14 cellular contexts compared by ENCODE assay signal in genomic region chr17:76241776-76242175, GRCh38. TPM values are rescaled to one million over a fixed set of nuclear protein-coding genes. Genes with fewer than 3 reads are reported as not detected.
DNase-seq lines count a peak whose midpoint lies in the region; ATAC-seq, FAIRE-seq and TF ChIP-seq lines count a peak whose summit lies in the region.
"Had no signal": no experiment of that assay in that cellular context is flagged by ENCODE, and none has a peak within 500 bp of the region (broad histone marks: within the 10 kb centered on the region; RNA-seq: fewer than 3 reads in every experiment).

No MANE protein-coding gene starts in this region.

- CTCF ChIA-PET in activated naive CD4-positive, alpha-beta T cell treated with anti-CD3 and anti-CD28 coated beads, Interleukin-2, amount 10 ng/mL, durations not matched to agents 7 days and 5 days (lab: Charles Lee) = interaction anchor here (0.7 to 1.5 kb wide), 3 partner anchors 22 to 62 kb away, joined by 3 to 5 read pairs (median 3); no protein-coding TSS in a partner anchor
- CTCF ChIA-PET in activated CD4-positive, alpha-beta memory T cell treated with anti-CD3 and anti-CD28 coated beads for 36 hours (lab: Charles Lee) = interaction anchor here (1.1 to 1.3 kb wide), 3 partner anchors 15 to 50 kb away, joined by 3 to 4 read pairs (median 4); no protein-coding TSS in a partner anchor

- no peak overlapping the region for H3K9ac ChIP-seq in kidney (ENCODE audit: low read length in 2 of 2)

- no peak for TF ChIP-seq EP300 in stomach (IDR thresholded peaks at IDR 0.05)

- peaks cover 0 to 50% (median 9%) of the 10 kb centered on the region in 3 donors for H3K27me3 ChIP-seq in stomach
- H3K27me3 ChIP-seq: vagina had no signal

- no peaks in the 10 kb centered on the region for H3K9me3 ChIP-seq in kidney (ENCODE audit: control insufficient read depth in 1 of 2, low read length in 2 of 2)
- no peaks in the 10 kb centered on the region for H3K9me3 ChIP-seq in stomach
- H3K9me3 ChIP-seq: vagina had no signal

- H3K4me3 ChIP-seq in kidney (ENCODE audit: low read length in 2 of 2) (no peak overlapping the region), stomach (peak overlapping the region in 1 of 4 donors; percentile 74)

- peak overlapping the region; percentile 84 for H3K4me3 Mint-ChIP-seq in activated naive CD4-positive, alpha-beta T cell treated with anti-CD3 and anti-CD28 coated beads, Interleukin-2, amount 10 ng/mL, durations not matched to agents 7 days and 5 days
- peak overlapping the region; percentile 77 for H3K4me3 Mint-ChIP-seq in activated CD4-positive, alpha-beta memory T cell treated with anti-CD3 and anti-CD28 coated beads for 36 hours

- TF ChIP-seq CTCF in kidney (IDR thresholded peaks at IDR 0.05; ENCODE audit: borderline replicate concordance, extremely low read depth, insufficient read depth) = no peak
- TF ChIP-seq CTCF in stomach (IDR thresholded peaks at IDR 0.05) = no peak

- H3K4me1 Mint-ChIP-seq in activated naive CD4-positive, alpha-beta T cell treated with anti-CD3 and anti-CD28 coated beads, Interleukin-2, amount 10 ng/mL, durations not matched to agents 7 days and 5 days = peaks cover 84% of the 10 kb centered on the region
- peaks cover 53% of the 10 kb centered on the region for H3K4me1 Mint-ChIP-seq in activated CD4-positive, alpha-beta memory T cell treated with anti-CD3 and anti-CD28 coated beads for 36 hours (ENCODE audit: low read depth)

- H3K36me3 ChIP-seq in kidney (ENCODE audit: control insufficient read depth in 1 of 2, insufficient read depth in 2 of 2, low read length in 2 of 2) (no peaks in the 10 kb centered on the region), stomach (no peaks in the 10 kb centered on the region)
- H3K36me3 ChIP-seq: vagina had no signal

- H3K4me1 ChIP-seq in kidney (ENCODE audit: control insufficient read depth in 1 of 2, insufficient read depth in 1 of 2, low read depth in 1 of 2, low read length in 2 of 2) (peaks cover 0 to 9% of the 10 kb centered on the region in 2 donors), stomach (peaks cover 14 to 24% (median 23%) of the 10 kb centered on the region in 4 donors)

- no peak for TF ChIP-seq POLR2A in stomach (IDR thresholded peaks at IDR 0.05)

- peaks cover under 1% of the 10 kb centered on the region for H3K9me3 Mint-ChIP-seq in activated naive CD4-positive, alpha-beta T cell treated with anti-CD3 and anti-CD28 coated beads, Interleukin-2, amount 10 ng/mL, durations not matched to agents 7 days and 5 days
- no peaks in the 10 kb centered on the region for H3K9me3 Mint-ChIP-seq in activated CD4-positive, alpha-beta memory T cell treated with anti-CD3 and anti-CD28 coated beads for 36 hours

- intact Hi-C loops in activated CD4-positive, alpha-beta memory T cell treated with anti-CD3 and anti-CD28 coated beads for 36 hours (cut with micrococcal nuclease) = no loop called here
- intact Hi-C loops in kidney (cut with DNase I) = no loop called here
- intact Hi-C loops in stomach (cut with DNase I; ENCODE audit: low total_unique reads) = no loop called here

- 92 to 97% (median 95%) methylated on average over 10 of the region's 10 CpGs for WGBS in stomach, 5 donors

- no peak for FAIRE-seq in kidney (lab: Jason Lieb, UNC)

- peaks cover 28% of the 10 kb centered on the region for H3K36me3 Mint-ChIP-seq in activated naive CD4-positive, alpha-beta T cell treated with anti-CD3 and anti-CD28 coated beads, Interleukin-2, amount 10 ng/mL, durations not matched to agents 7 days and 5 days
- peaks cover under 1% of the 10 kb centered on the region for H3K36me3 Mint-ChIP-seq in activated CD4-positive, alpha-beta memory T cell treated with anti-CD3 and anti-CD28 coated beads for 36 hours

- H3K27ac Mint-ChIP-seq in activated naive CD4-positive, alpha-beta T cell treated with anti-CD3 and anti-CD28 coated beads, Interleukin-2, amount 10 ng/mL, durations not matched to agents 7 days and 5 days = peak overlapping the region; percentile 87
- H3K27ac Mint-ChIP-seq in activated CD4-positive, alpha-beta memory T cell treated with anti-CD3 and anti-CD28 coated beads for 36 hours = no peak overlapping the region

- ATAC-seq in HG03280 (IDR thresholded peaks at IDR 0.05; ENCODE audit: unreplicated experiment) = no peak
- ATAC-seq in HG02798 (IDR thresholded peaks at IDR 0.05; ENCODE audit: poor library complexity, unreplicated experiment) = no peak
- ATAC-seq in HG02678 (IDR thresholded peaks at IDR 0.05; ENCODE audit: unreplicated experiment) = no peak

- DNase-seq in activated naive CD4-positive, alpha-beta T cell treated with anti-CD3 and anti-CD28 coated beads, Interleukin-2, amount 10 ng/mL, durations not matched to agents 7 days and 5 days = no peak
- no peak for DNase-seq in activated naive CD4-positive, alpha-beta T cell treated with anti-CD3 and anti-CD28 coated beads, Interleukin-2, amount 50 U/mL, for 16 hours
- no peak for DNase-seq in activated CD4-positive, alpha-beta memory T cell treated with anti-CD3 and anti-CD28 coated beads for 36 hours
- DNase-seq in kidney (peak; percentile 63), stomach (no peak)
- DNase-seq: DMS79 treated with DMSO at 0.1 percent for 48 hours; foreskin melanocyte; NCI-H1694 treated with DMSO at 0.1 percent for 48 hours; SIG-M5; stimulated activated CD4-positive, alpha-beta T cell treated with anti-CD3 and anti-CD28 coated beads, Interleukin-2, amount 100 ng/mL, for 24 hours had no signal

- no peaks in the 10 kb centered on the region for H3K27me3 Mint-ChIP-seq in activated naive CD4-positive, alpha-beta T cell treated with anti-CD3 and anti-CD28 coated beads, Interleukin-2, amount 10 ng/mL, durations not matched to agents 7 days and 5 days
- no peaks in the 10 kb centered on the region for H3K27me3 Mint-ChIP-seq in activated CD4-positive, alpha-beta memory T cell treated with anti-CD3 and anti-CD28 coated beads for 36 hours

- POLR2A ChIA-PET in activated CD4-positive, alpha-beta memory T cell treated with anti-CD3 and anti-CD28 coated beads for 36 hours (lab: Charles Lee) = interaction anchor here (1.7 kb wide), 1 partner anchor 23 kb away, joined by 10 read pairs; the partner anchor contains the start of gene UBALD2

- no peak overlapping the region for H3K27ac ChIP-seq in kidney (ENCODE audit: low read depth in 2 of 2, low read length in 2 of 2)
- H3K27ac ChIP-seq in stomach = peak overlapping the region in 3 of 5 donors; percentile 22 to 78 (median 66)
- H3K27ac ChIP-seq: vagina had no signal

RNA-seq across cellular contexts. Expression of gene RNF157, which starts 1.5 kb away (rescaled TPM):
- total RNA-seq in activated CD4-positive, alpha-beta memory T cell treated with anti-CD3 and anti-CD28 coated beads for 36 hours = 10 to 100 TPM; 25.4 to 28.0 TPM
- total RNA-seq in kidney (4.8 TPM), stomach (10 to 100 TPM in 3 of 5 donors, 1 to 10 TPM in 2; 1.0 to 41.4 (median 11.6) TPM)
- polyA plus RNA-seq in kidney (ENCODE audit: insufficient read depth, low read depth, low replicate concordance) (12.4 TPM), stomach (1 to 10 TPM in 2 of 3 donors, under 1 TPM in 1; 0.95 to 4.1 (median 3.7) TPM)

RNA-seq across cellular contexts. Expression of gene UBALD2, which starts 23.4 kb away (rescaled TPM):
- total RNA-seq in activated CD4-positive, alpha-beta memory T cell treated with anti-CD3 and anti-CD28 coated beads for 36 hours = 100 to 1,000 TPM; 317 TPM
- 54.3 TPM for total RNA-seq in kidney
- 59.1 TPM for polyA plus RNA-seq in kidney (ENCODE audit: insufficient read depth, low read depth, low replicate concordance)
- total RNA-seq in stomach = 10 to 100 TPM in 2 of 5 donors, 1 to 10 TPM in 3; 1.8 to 49.5 (median 9.9) TPM
- polyA plus RNA-seq in stomach = 10 to 100 TPM; 37.2 to 48.4 (median 43.0) TPM

Comparison
In these comparisons a context has a peak if more than half of its experiments do, and no peak if none do; other contexts are left out.
1. H3K27ac ChIP-seq: peak in stomach (3 of 5); none in kidney (0 of 2).